ENCODE assay signal across 12 cellular contexts in genomic region chr12:8419576-8419975, GRCh38. TPM values are rescaled to one million over a fixed set of nuclear protein-coding genes. Genes with fewer than 3 reads are reported as not detected.
DNase-seq lines count a peak whose midpoint lies in the region; TF ChIP-seq lines count a peak whose summit lies in the region.
"Not testable (repeated sequence)": the region's sequence is repeated elsewhere in the genome, so short reads cannot be mapped to it uniquely, and the experiment has no call there.
"Had no signal": no experiment of that assay in that cellular context is flagged by ENCODE, and none has a peak within 500 bp of the region (broad histone marks: within the 10 kb centered on the region; RNA-seq: fewer than 3 reads in every experiment).

No MANE protein-coding gene starts in this region.

- H3K9ac ChIP-seq in H9 (ENCODE audit: extremely low read depth, insufficient read length, low read length); neural progenitor cell: not testable (repeated sequence)

- DNase-seq in H9 (peak; percentile 85), hepatocyte (ENCODE audit: low spot score) (peak; percentile 19), neural progenitor cell (ENCODE audit: low spot score) (peak; percentile 53)
- peak; percentile 50 for DNase-seq in activated CD8-positive, alpha-beta memory T cell treated with anti-CD3 and anti-CD28 coated beads, Interleukin-2, amount 50 U/mL, for 4 hours
- peak; percentile 64 to 70 for DNase-seq in activated T-cell treated with anti-CD3 and anti-CD28 coated beads, Interleukin-2, amount 50 U/mL, for 48 hours
- DNase-seq in activated gamma-delta T cell treated with anti-CD3 and anti-CD28 coated beads, Interleukin-2, amount 50 U/mL, for 16 hours (ENCODE audit: low read depth), result peak; percentile 12
- DNase-seq in stimulated activated CD8-positive, alpha-beta memory T cell treated with anti-CD3 and anti-CD28 coated beads, Interleukin-4, amount 100 ng/mL, for 24 hours (ENCODE audit: low read depth), result peak; percentile 44

- H3K9me3 Mint-ChIP-seq in H9, neural progenitor cell: not testable (repeated sequence)

- not testable (repeated sequence) for H3K27ac ChIP-seq in H9 (ENCODE audit: insufficient read length, low read depth, low read length); hepatocyte; neural progenitor cell

- H2AFZ ChIP-seq in H9 (ENCODE audit: low read length); hepatocyte; neural progenitor cell (replicated peaks): not testable (repeated sequence)

- WGBS in H9 (ENCODE audit: extremely low coverage, insufficient read length, low lambda C conversion rate), result no CpG with 5 or more reads among the region's 6 CpGs
- 49% methylated on average over 6 of the region's 6 CpGs for WGBS in hepatocyte (ENCODE audit: low lambda C conversion rate, missing lambda C conversion rate)

- H2BK5ac ChIP-seq in H9 (ENCODE audit: insufficient read length, low read length), result not testable (repeated sequence)

- not testable (repeated sequence) for H3K4me1 ChIP-seq in H9 (ENCODE audit: insufficient read depth, low read length); hepatocyte (ENCODE audit: insufficient read depth); neural progenitor cell

- H3K4me3 Mint-ChIP-seq in H9, neural progenitor cell: not testable (repeated sequence)

- H3K14ac ChIP-seq in H9 (ENCODE audit: insufficient read depth, low read length), result not testable (repeated sequence)

- H3K9me2 ChIP-seq in hepatocyte (replicated peaks; ENCODE audit: insufficient read depth), result not testable (repeated sequence)

- H3K79me1 ChIP-seq in H9 (ENCODE audit: insufficient read depth, low read depth, low read length, poor library complexity, severe bottlenecking), result not testable (repeated sequence)

- not testable (repeated sequence) for H3K79me2 ChIP-seq in H9 (ENCODE audit: insufficient read depth, low read length); hepatocyte; neural progenitor cell (ENCODE audit: low read depth)

- H3F3A ChIP-seq in neural progenitor cell (ENCODE audit: low read depth), result not testable (repeated sequence)

- not testable (repeated sequence) for H2BK15ac ChIP-seq in H9 (ENCODE audit: low read depth, low read length)

- not testable (repeated sequence) for H4K20me1 ChIP-seq in H9 (ENCODE audit: control insufficient read depth, insufficient read depth, insufficient read length); hepatocyte (ENCODE audit: insufficient read depth, poor library complexity, severe bottlenecking); neural progenitor cell (ENCODE audit: low read depth)

- H3K18ac ChIP-seq in H9 (ENCODE audit: insufficient read length, low read depth, low read length), result not testable (repeated sequence)

- not testable (repeated sequence) for H4K5ac ChIP-seq in H9 (ENCODE audit: insufficient read length, low read depth, low read length)

- H4K8ac ChIP-seq in H9 (replicated peaks; ENCODE audit: insufficient read length, low read depth, low read length), result not testable (repeated sequence)

- not testable (repeated sequence) for H3K27me3 Mint-ChIP-seq in H9 (ENCODE audit: low read depth); neural progenitor cell (ENCODE audit: insufficient read depth, low read depth)

- H3K36me3 Mint-ChIP-seq in H9 (ENCODE audit: insufficient read depth in 1 of 3, low read depth in 3 of 3); neural progenitor cell: not testable (repeated sequence)

- H3K23ac ChIP-seq in H9 (ENCODE audit: insufficient read length, low read depth, low read length), result not testable (repeated sequence)

- H3K4ac ChIP-seq in H9 (ENCODE audit: low read depth, low read length), result not testable (repeated sequence)

- not testable (repeated sequence) for H3K56ac ChIP-seq in H9 (ENCODE audit: insufficient read length, low read depth, low read length)

- H2AK5ac ChIP-seq in H9 (ENCODE audit: insufficient read length, low read length), result not testable (repeated sequence)

- H3K27me3 ChIP-seq in H9 (ENCODE audit: insufficient read depth, low read length); hepatocyte; neural progenitor cell: not testable (repeated sequence)

- not testable (repeated sequence) for H2BK20ac ChIP-seq in H9 (ENCODE audit: low read depth, low read length, poor library complexity, severe bottlenecking)

- H3K36me3 ChIP-seq in hepatocyte (replicated peaks; ENCODE audit: insufficient read depth, low read depth); neural progenitor cell: not testable (repeated sequence)

- H3T11ph ChIP-seq in H9 (ENCODE audit: low read length), result not testable (repeated sequence)

- peak; percentile 68 for TF ChIP-seq CTCF in H9 (conservative IDR thresholded peaks at IDR 0.05)
- peak; percentile 18 for TF ChIP-seq CTCF in hepatocyte (IDR thresholded peaks at IDR 0.05; ENCODE audit: poor library complexity)
- TF ChIP-seq CTCF in neural progenitor cell (IDR thresholded peaks at IDR 0.05), result peak; percentile 48

- not testable (repeated sequence) for H2BK120ac ChIP-seq in H9 (ENCODE audit: low read depth, low read length, poor library complexity, severe bottlenecking)

- H3K4me1 Mint-ChIP-seq in H9, neural progenitor cell: not testable (repeated sequence)

- H4K91ac ChIP-seq in H9 (ENCODE audit: insufficient read length, low read depth, low read length), result not testable (repeated sequence)

- not testable (repeated sequence) for H3K23me2 ChIP-seq in H9 (ENCODE audit: insufficient read length, low read depth, low read length, poor library complexity, severe bottlenecking)

- not testable (repeated sequence) for H3K9me3 ChIP-seq in H9 (ENCODE audit: control insufficient read depth, low read depth, low read length); hepatocyte (ENCODE audit: low read depth); neural progenitor cell (ENCODE audit: low read depth)

- H2BK12ac ChIP-seq in H9 (ENCODE audit: insufficient read length, low read depth, low read length), result not testable (repeated sequence)

- not testable (repeated sequence) for H3K4me2 ChIP-seq in H9 (ENCODE audit: insufficient read depth, insufficient read length, low read length); hepatocyte; neural progenitor cell

- not testable (repeated sequence) for H3K27ac Mint-ChIP-seq in H9, neural progenitor cell

- not testable (repeated sequence) for H3K4me3 ChIP-seq in hepatocyte, neural progenitor cell

RNA-seq across cellular contexts. Expression of gene CLEC6A, which starts 36.2 kb away (rescaled TPM):
- total RNA-seq in H9 (2021) (0.17 and 0.37 TPM in 2 replicates), hepatocyte (not detected in 2 replicates), neural progenitor cell (ENCODE audit: low replicate concordance) (not detected in 2 replicates)
- polyA plus RNA-seq in hepatocyte, result not detected in 2 replicates
- total RNA-seq: A172; CD4-positive, CD25-positive, alpha-beta regulatory T cell; CD8-positive, alpha-beta memory T cell; H1; HepG2 had no signal
- polyA plus RNA-seq: CD4-positive, CD25-positive, alpha-beta regulatory T cell; CD8-positive, alpha-beta memory T cell; H1; HepG2 had no signal

Comparison
In these comparisons a context has a peak if more than half of its experiments do, and no peak if none do; other contexts are left out.
1. DNase-seq: peak in every context shown above with its lines; median percentile 85 in H9; 67 in activated T-cell treated with anti-CD3 and anti-CD28 coated beads, Interleukin-2, amount 50 U/mL, for 48 hours; 53 in neural progenitor cell; 50 in activated CD8-positive, alpha-beta memory T cell treated with anti-CD3 and anti-CD28 coated beads, Interleukin-2, amount 50 U/mL, for 4 hours; 44 in stimulated activated CD8-positive, alpha-beta memory T cell treated with anti-CD3 and anti-CD28 coated beads, Interleukin-4, amount 100 ng/mL, for 24 hours; 19 in hepatocyte; 12 in activated gamma-delta T cell treated with anti-CD3 and anti-CD28 coated beads, Interleukin-2, amount 50 U/mL, for 16 hours.
2. CTCF ChIP-seq: peak in every context shown above with its lines; median percentile 68 in H9; 48 in neural progenitor cell; 18 in hepatocyte.